ENCODE assay signal across 22 cellular contexts in the genomic region with DNA sequence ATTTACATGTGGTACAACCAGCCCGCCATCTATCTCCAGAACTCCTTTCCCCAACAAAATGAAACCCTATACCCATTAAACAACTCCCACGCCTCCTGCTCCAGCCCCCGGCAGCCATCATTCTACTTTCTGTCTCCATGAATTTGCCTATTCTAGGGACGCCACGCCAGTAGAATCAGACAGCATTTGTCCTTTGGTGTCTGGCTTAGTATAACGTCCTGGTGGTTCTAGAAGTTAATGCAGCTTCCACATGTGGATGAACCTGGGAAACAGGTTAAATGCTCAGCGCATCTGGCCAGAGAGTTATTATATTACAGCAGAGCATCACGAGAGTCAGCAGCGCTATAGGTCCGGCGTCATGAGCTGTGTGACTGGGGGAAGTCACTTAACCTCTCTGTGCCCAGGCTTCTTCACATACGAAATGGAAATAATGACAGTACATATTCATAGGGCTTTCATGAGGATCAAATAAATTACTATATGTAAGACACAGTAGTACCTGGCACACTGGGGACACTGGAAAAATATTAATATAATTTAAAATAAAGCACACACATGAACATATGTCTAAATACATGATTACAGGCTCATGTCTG.
DNase-seq lines count a peak whose midpoint lies in the region; ATAC-seq, FAIRE-seq and TF ChIP-seq lines count a peak whose summit lies in the region.
"Had no signal": no experiment of that assay in that cellular context is flagged by ENCODE, and none has a peak within 500 bp of the region (broad histone marks: within the 10 kb centered on the region; RNA-seq: fewer than 3 reads in every experiment).

No MANE protein-coding gene starts in this region.

- H3K9me1 ChIP-seq in K562 (ENCODE audit: control insufficient read depth, insufficient read depth, low read length), result no peaks in the 10 kb centered on the region

- TF ChIP-seq POLR2A in HepG2 (IDR thresholded peaks at IDR 0.05; ENCODE audit: insufficient read depth in 1 of 2, low read depth in 2 of 2, low read length in 2 of 2) (no peak), right lobe of liver (IDR thresholded peaks at IDR 0.05) (no peak), K562 (conservative IDR thresholded peaks at IDR 0.05) (no peak)

- H3K9me3 ChIP-seq in HepG2 (ENCODE audit: low read length) (no peaks in the 10 kb centered on the region), right lobe of liver (no peaks in the 10 kb centered on the region), K562 (replicated peaks; ENCODE audit: control insufficient read depth, insufficient read depth, low read depth, low read length) (no peaks in the 10 kb centered on the region)
- H3K9me3 ChIP-seq: neutrophil, thyroid gland had no signal

- H2AFZ ChIP-seq in HepG2 (ENCODE audit: low read length) (no peak overlapping the region), K562 (ENCODE audit: low read depth, low read length) (no peak overlapping the region)

- no peak overlapping the region for H3K4me3 Mint-ChIP-seq in T-cell
- H3K4me3 Mint-ChIP-seq in stimulated activated naive B cell treated with anti-CD40 and anti-IgM and Interleukin-4, amounts not matched to agents 10 μg/mL and 1 μg/mL and 100 μg/mL, for 72 hours, result no peak overlapping the region

- H3K36me3 ChIP-seq in HepG2 (replicated peaks in 1 of 2; ENCODE audit: control insufficient read depth in 1 of 2, insufficient read depth in 2 of 2, low read length in 2 of 2) (no peaks in the 10 kb centered on the region), right lobe of liver (no peaks in the 10 kb centered on the region), K562 (ENCODE audit: control insufficient read depth, insufficient read depth, low read length) (no peaks in the 10 kb centered on the region)
- H3K36me3 ChIP-seq: neutrophil, spleen, thyroid gland had no signal

- BruUV-seq in HepG2 (replicated peaks; lab: Mats Ljungman, UMichigan) (no TSS peak), K562 (replicated peaks; lab: Mats Ljungman, UMichigan) (no TSS peak)

- H3K9me3 Mint-ChIP-seq in T-cell, result peaks cover 4 to 13% (median 6%) of the 10 kb centered on the region in 3 donors
- H3K9me3 Mint-ChIP-seq in stimulated activated naive B cell treated with anti-CD40 and anti-IgM and Interleukin-4, amounts not matched to agents 10 μg/mL and 1 μg/mL and 100 μg/mL, for 72 hours, result no peaks in the 10 kb centered on the region

- no peak overlapping the region for H3K9ac ChIP-seq in HepG2 (ENCODE audit: insufficient read depth, low read depth, low read length)
- no peak overlapping the region for H3K9ac ChIP-seq in K562 (ENCODE audit: insufficient read depth in 1 of 2, low read depth in 2 of 2, low read length in 2 of 2)

- no peaks in the 10 kb centered on the region for H3K79me2 ChIP-seq in HepG2 (ENCODE audit: insufficient read depth, low read length)
- no peaks in the 10 kb centered on the region for H3K79me2 ChIP-seq in K562 (ENCODE audit: control insufficient read depth, insufficient read depth, low read length)

- no peak overlapping the region for H3K4me2 ChIP-seq in HepG2 (ENCODE audit: low read depth, low read length)
- H3K4me2 ChIP-seq in K562 (ENCODE audit: insufficient read depth, low read length), result no peak overlapping the region

- POLR2A ChIA-PET in HepG2 (lab: Yijun Ruan, JAX), result no interaction called here
- POLR2A ChIA-PET in T-cell (lab: Charles Lee), result interaction anchor here (0.6 to 1.1 kb wide), 2 partner anchors 8 to 9 kb away, joined by 3 to 4 read pairs; no protein-coding TSS in a partner anchor
- POLR2A ChIA-PET in K562 (lab: Yijun Ruan, JAX), result interaction anchor here (0.5 to 0.7 kb wide), 2 partner anchors 292 to 1885 kb away, joined by 3 read pairs; no protein-coding TSS in a partner anchor

- no peaks in the 10 kb centered on the region for H3K27me3 Mint-ChIP-seq in T-cell
- H3K27me3 Mint-ChIP-seq in stimulated activated naive B cell treated with anti-CD40 and anti-IgM and Interleukin-4, amounts not matched to agents 10 μg/mL and 1 μg/mL and 100 μg/mL, for 72 hours, result no peaks in the 10 kb centered on the region

- H3K27ac ChIP-seq in HepG2 (ENCODE audit: extremely low read length, insufficient read depth, low read length) (no peak overlapping the region), right lobe of liver (no peak overlapping the region), K562 (ENCODE audit: extremely low read depth, low read depth, low read length) (no peak overlapping the region)
- H3K27ac ChIP-seq: neutrophil, thyroid gland had no signal

- WGBS in HepG2 (ENCODE audit: low lambda C conversion rate), result 69% methylated on average over 12 of the region's 12 CpGs
- WGBS in right lobe of liver (ENCODE audit: insufficient coverage, low coverage, low lambda C conversion rate, missing lambda C conversion rate), result 94% methylated on average over 12 of the region's 12 CpGs
- WGBS in K562 (ENCODE audit: insufficient coverage, low coverage, missing lambda C conversion rate), result 89% methylated on average over 12 of the region's 12 CpGs

- H3K36me3 Mint-ChIP-seq in T-cell, result peaks cover 13% of the 10 kb centered on the region
- H3K36me3 Mint-ChIP-seq in stimulated activated naive B cell treated with anti-CD40 and anti-IgM and Interleukin-4, amounts not matched to agents 10 μg/mL and 1 μg/mL and 100 μg/mL, for 72 hours, result no peaks in the 10 kb centered on the region

- CTCF ChIA-PET in HepG2 (lab: Yijun Ruan, JAX; ENCODE audit: low intra/inter-chr PET ratio, low total read pairs), result no interaction called here
- CTCF ChIA-PET in T-cell (lab: Charles Lee), result no interaction called here
- CTCF ChIA-PET in K562 (lab: Yijun Ruan, JAX; ENCODE audit: low intra/inter-chr PET ratio), result no interaction called here

- H3K4me3 ChIP-seq in HepG2 (replicated peaks in 1 of 3; ENCODE audit: insufficient read depth in 1 of 3, low read depth in 2 of 3, low read length in 3 of 3), result no peak overlapping the region
- H3K4me3 ChIP-seq in right lobe of liver, result no peak overlapping the region
- H3K4me3 ChIP-seq in K562, result no peak overlapping the region
- H3K4me3 ChIP-seq: spleen, thyroid gland had no signal

- ATAC-seq in HepG2 (no peak; the same call in 2 of the 3 replicates), right lobe of liver (no peak), T-cell (replicated peaks in 1 of 4) (no peak), K562 (no peak), HG03095 (IDR thresholded peaks at IDR 0.05; ENCODE audit: unreplicated experiment) (no peak)
- ATAC-seq in stimulated activated naive B cell treated with anti-CD40 and anti-IgM and Interleukin-4, amounts not matched to agents 10 μg/mL and 1 μg/mL and 100 μg/mL, for 72 hours (replicated peaks), result no peak
- ATAC-seq: PC-3 had no signal

- in situ Hi-C loops in HepG2 (cut with HindIII; ENCODE audit: extremely low pct_ligation_motif_present, low pct_unique_long_range_greater_than_20kb) (no loop called here), K562 (cut with MboI) (no loop called here)

- peak overlapping the region; percentile 82 to 94 for H3K27ac Mint-ChIP-seq in T-cell
- peak overlapping the region; percentile 56 for H3K27ac Mint-ChIP-seq in stimulated activated naive B cell treated with anti-CD40 and anti-IgM and Interleukin-4, amounts not matched to agents 10 μg/mL and 1 μg/mL and 100 μg/mL, for 72 hours

- TF ChIP-seq CTCF in HepG2 (CRISPR knock-in tag; IDR thresholded peaks at IDR 0.05) (no peak), right lobe of liver (IDR thresholded peaks at IDR 0.05) (no peak), K562 (IDR thresholded peaks at IDR 0.05 in 2 of 3, conservative IDR thresholded peaks at IDR 0.05 in 1 of 3; ENCODE audit: insufficient read depth in 2 of 3, low read depth in 1 of 3, low read length in 3 of 3) (0 out of 6 replicates have a peak, but pooled peaks of 1 of the 3 experiments have one; percentile 15)

- H3K4me1 Mint-ChIP-seq in T-cell, result peaks cover 38 to 57% (median 48%) of the 10 kb centered on the region in 3 donors
- H3K4me1 Mint-ChIP-seq in stimulated activated naive B cell treated with anti-CD40 and anti-IgM and Interleukin-4, amounts not matched to agents 10 μg/mL and 1 μg/mL and 100 μg/mL, for 72 hours, result peaks cover 18 to 27% of the 10 kb centered on the region in 2 donors

- FAIRE-seq in HepG2 (lab: Jason Lieb, UNC) (no peak), K562 (lab: Jason Lieb, UNC) (no peak)
- FAIRE-seq: astrocyte, colon, endothelial cell of umbilical vein, kidney had no signal

- peaks cover 0 to 10% of the 10 kb centered on the region in 2 experiments; a peak in 3 of 5 replicates for H3K27me3 ChIP-seq in HepG2 (ENCODE audit: control insufficient read depth in 1 of 2, insufficient read depth in 2 of 2, low read length in 2 of 2)
- no peaks in the 10 kb centered on the region for H3K27me3 ChIP-seq in right lobe of liver
- no peaks in the 10 kb centered on the region for H3K27me3 ChIP-seq in K562 (ENCODE audit: control insufficient read depth in 2 of 2, insufficient read depth in 2 of 2, low read length in 2 of 2)
- H3K27me3 ChIP-seq: neutrophil, spleen, thyroid gland had no signal

- intact Hi-C loops in HepG2 (cut with micrococcal nuclease; ENCODE audit: unreplicated experiment) (no loop called here), right lobe of liver (cut with DNase I) (no loop called here), K562 (cut with micrococcal nuclease) (no loop called here)

- no peak for TF ChIP-seq EP300 in HepG2 (IDR thresholded peaks at IDR 0.05; ENCODE audit: low read depth in 2 of 2, low read length in 2 of 2)
- TF ChIP-seq EP300 in HepG2 (CRISPR knock-in tag; IDR thresholded peaks at IDR 0.05; ENCODE audit: borderline replicate concordance), result no peak
- TF ChIP-seq EP300 in K562 (IDR thresholded peaks at IDR 0.05; ENCODE audit: low read length), result no peak

- DNase-seq in HepG2 (ENCODE audit: low spot score), result no peak
- DNase-seq in right lobe of liver, result no peak
- DNase-seq in T-cell, result no peak
- no peak for DNase-seq in K562 (ENCODE audit: extremely low read depth in 1 of 4, low spot score in 3 of 4)
- DNase-seq in stimulated activated naive B cell treated with anti-CD40 and anti-IgM and Interleukin-4, amounts not matched to agents 10 μg/mL and 1 μg/mL and 100 μg/mL, for 72 hours, result no peak
- DNase-seq in NCI-H1436 (lab: John Stamatoyannopoulos, UW), result no peak
- no peak for DNase-seq in epidermal melanocyte (ENCODE audit: insufficient read length, low spot score)
- DNase-seq: activated CD4-positive, alpha-beta T cell treated with anti-CD3 and anti-CD28 coated beads for 1 hour; hypothalamus; Karpas-422; kidney; NCI-H1092 treated with DMSO at 0.1 percent for 48 hours; NCI-H2107; NCI-H774; PC-3; spleen; thyroid gland had no signal

- H4K20me1 ChIP-seq in HepG2 (ENCODE audit: insufficient read depth, low read length) (no peaks in the 10 kb centered on the region), K562 (replicated peaks; ENCODE audit: control insufficient read depth, insufficient read depth, low read length) (no peaks in the 10 kb centered on the region)

- TF ChIP-seq RAD21 in HepG2 (CRISPR knock-in tag; IDR thresholded peaks at IDR 0.05) (no peak), K562 (CRISPR knock-in tag; conservative IDR thresholded peaks at IDR 0.05 in 1 of 2, IDR thresholded peaks at IDR 0.05 in 1 of 2) (no peak)

- H3K4me1 ChIP-seq in HepG2 (ENCODE audit: insufficient read depth, low read length), result peaks cover 11% of the 10 kb centered on the region; the same call in 1 of the 2 replicates
- peaks cover 0 to 13% (median 7%) of the 10 kb centered on the region in 4 donors for H3K4me1 ChIP-seq in right lobe of liver
- H3K4me1 ChIP-seq in K562 (replicated peaks in 1 of 2; ENCODE audit: control insufficient read depth in 2 of 2, insufficient read depth in 2 of 2, low read length in 2 of 2), result peaks cover 11 to 31% of the 10 kb centered on the region in 2 experiments

Comparison
In these comparisons a context has a peak if more than half of its experiments do, and no peak if none do; other contexts are left out.
1. Of the 241 proteins assayed by ChIP-seq in both HepG2 and K562: peak only in HepG2: none; only in K562: HDAC2, KDM1A, PHF20, ZBTB33 and ZFP36; in both: none; in neither: 234; mixed calls (peak in some experiments, not most) for 2.